In the genomic region with DNA sequence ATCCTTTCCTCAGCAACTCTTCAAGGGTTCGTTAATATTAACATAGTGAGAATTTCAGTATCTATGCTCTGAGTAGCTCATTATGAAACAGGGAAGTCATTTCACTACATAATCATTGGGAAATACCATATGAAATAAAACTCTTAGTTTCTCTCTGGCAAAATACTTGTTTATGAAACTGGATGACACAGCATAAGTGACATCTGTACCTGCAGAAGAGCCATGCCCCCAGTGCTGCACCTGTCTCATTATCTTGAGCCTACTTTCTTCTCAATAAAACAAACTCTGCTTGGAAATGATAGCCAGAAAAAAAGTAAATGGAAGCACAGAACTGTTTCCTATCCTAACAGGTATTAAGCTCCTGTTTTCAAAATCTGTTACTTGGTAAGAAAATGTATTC, we compare ENCODE assay signal across 20 cellular contexts.
DNase-seq lines count a peak whose midpoint lies in the region; FAIRE-seq and TF ChIP-seq lines count a peak whose summit lies in the region.
"Had no signal": no experiment of that assay in that cellular context is flagged by ENCODE, and none has a peak within 500 bp of the region (broad histone marks: within the 10 kb centered on the region; RNA-seq: fewer than 3 reads in every experiment).

No MANE protein-coding gene starts in this region.

- FAIRE-seq in GM19239 (lab: Jason Lieb, UNC) = no peak
- FAIRE-seq: A204.1 had no signal

- H3K36me3 ChIP-seq in MM.1S (replicated peaks; ENCODE audit: insufficient read depth, low read length) = no peaks in the 10 kb centered on the region
- peaks cover 8% of the 10 kb centered on the region for H3K36me3 ChIP-seq in neutrophil
- H3K36me3 ChIP-seq: BE2C had no signal

- H3K4me1 ChIP-seq in MM.1S (ENCODE audit: low read length) = peaks cover 13% of the 10 kb centered on the region
- H3K4me1 ChIP-seq in neutrophil (ENCODE audit: control insufficient read depth in 1 of 2, insufficient read depth in 1 of 2, low read depth in 1 of 2, low read length in 1 of 2) = peaks cover 10 to 18% of the 10 kb centered on the region in 2 experiments

- H3K79me2 ChIP-seq in MM.1S (ENCODE audit: low read length) = no peaks in the 10 kb centered on the region

- H3K27ac ChIP-seq in MM.1S (ENCODE audit: low read length) (no peak overlapping the region), neutrophil (peak overlapping the region; percentile 57)
- H3K27ac ChIP-seq: HL-60 had no signal

- no peak overlapping the region for H3K9ac ChIP-seq in MM.1S (ENCODE audit: low read length)

- peaks cover 11% of the 10 kb centered on the region for H3F3A ChIP-seq in MM.1S (ENCODE audit: insufficient read depth, low read length)

- no peak overlapping the region for H3K4me3 ChIP-seq in MM.1S (ENCODE audit: low read length)
- H3K4me3 ChIP-seq in neutrophil (ENCODE audit: low read depth in 1 of 2, low read length in 1 of 2) = no peak overlapping the region

- H3K9me3 ChIP-seq in MM.1S (replicated peaks; ENCODE audit: insufficient read depth, low read length) (no peaks in the 10 kb centered on the region), neutrophil (no peaks in the 10 kb centered on the region)
- H3K9me3 ChIP-seq: BE2C had no signal

- H3K27me3 ChIP-seq in MM.1S (replicated peaks; ENCODE audit: insufficient read depth, low read length) = no peaks in the 10 kb centered on the region
- no peaks in the 10 kb centered on the region for H3K27me3 ChIP-seq in neutrophil
- H3K27me3 ChIP-seq: BE2C had no signal

- H4K20me1 ChIP-seq in MM.1S (ENCODE audit: insufficient read depth, low read length) = no peaks in the 10 kb centered on the region; the same call in 1 of the 2 replicates

- H3K9me2 ChIP-seq in MM.1S (replicated peaks; ENCODE audit: insufficient read depth, low read length) = no peaks in the 10 kb centered on the region

- no peak overlapping the region for H2AFZ ChIP-seq in MM.1S (ENCODE audit: low read length)

- TF ChIP-seq CTCF in MM.1S (IDR thresholded peaks at IDR 0.05; ENCODE audit: low read length) = no peak
- no peak for TF ChIP-seq CTCF in neutrophil (IDR thresholded peaks at IDR 0.05)

- peak overlapping the region; percentile 41; the same call in 1 of the 2 replicates for H3K4me2 ChIP-seq in MM.1S (ENCODE audit: low read depth, low read length)

- DNase-seq in NCI-H510A treated with DMSO at 0.1 percent for 48 hours (lab: John Stamatoyannopoulos, UW) = peak; percentile 35
- no peak for DNase-seq in NCI-H510A (lab: John Stamatoyannopoulos, UW)
- peak; percentile 78 for DNase-seq in MM.1S
- peak; percentile 14 for DNase-seq in MV-4-11 (lab: John Stamatoyannopoulos, UW)
- no peak for DNase-seq in GM19239 (ENCODE audit: insufficient read length, low spot score)
- DNase-seq: ACHN; BE2C; C1 segment of cervical spinal cord; CD4-positive, CD25-positive, alpha-beta regulatory T cell; CD8-positive, alpha-beta memory T cell; COR-L47; DMS 273 treated with DMSO at 0.1 percent for 48 hours; DMS79; GDM1; GOT3; H7; HFFc6 had no signal

Comparison
In these comparisons a context has a peak if more than half of its experiments do, and no peak if none do; other contexts are left out.
1. DNase-seq: peak in NCI-H510A treated with DMSO at 0.1 percent for 48 hours (single experiment), MM.1S (single experiment) and MV-4-11 (single experiment); none in NCI-H510A (single experiment) and GM19239 (single experiment).